8 cellular contexts compared by ENCODE assay signal in genomic region chr6:30213654-30213998, GRCh38. TPM values are rescaled to one million over a fixed set of nuclear protein-coding genes. Genes with fewer than 3 reads are reported as not detected.
A peak's percentile ranks its signal among the peaks of the same experiment; 100 is the strongest.
DNase-seq lines count a peak whose midpoint lies in the region; ATAC-seq and TF ChIP-seq lines count a peak whose summit lies in the region.

No MANE protein-coding gene starts in this region.

- no peaks in the 10 kb centered on the region for H3K27me3 ChIP-seq in right lobe of liver

- DNase-seq in activated T-cell treated with anti-CD3 and anti-CD28 coated beads, Interleukin-2, amount 50 U/mL, for 72 hours: no peak
- DNase-seq in activated T-cell treated with anti-CD3 and anti-CD28 coated beads, Interleukin-2, amount 50 U/mL, for 48 hours: no peak
- no peak for DNase-seq in right lobe of liver
- DNase-seq in type B pancreatic cell (ENCODE audit: extremely low spot score, unreplicated experiment): no peak
- no peak for DNase-seq in GOT3 (lab: John Stamatoyannopoulos, UW)
- DNase-seq in SW480 (ENCODE audit: low spot score): no peak

- H3K9me3 ChIP-seq in right lobe of liver: no peaks in the 10 kb centered on the region

- H3K4me3 ChIP-seq in right lobe of liver: peak overlapping the region; percentile 76 to 99 (median 95)

- H3K4me1 ChIP-seq in right lobe of liver: peaks cover 0 to 33% (median 13%) of the 10 kb centered on the region in 4 donors

- ATAC-seq in activated T-cell treated with anti-CD3 and anti-CD28 coated beads, Interleukin-2, amount 50 U/mL, for 72 hours (replicated peaks in 1 of 2): no peak
- ATAC-seq in right lobe of liver (no peak), esophagus mucosa (no peak)

- peaks cover 51% of the 10 kb centered on the region for H3K4me1 Mint-ChIP-seq in activated T-cell treated with anti-CD3 and anti-CD28 coated beads, Interleukin-2, amount 50 U/mL, for 72 hours (ENCODE audit: low read depth)
- peaks cover 36% of the 10 kb centered on the region for H3K4me1 Mint-ChIP-seq in type B pancreatic cell (ENCODE audit: unreplicated experiment)

- no peak for TF ChIP-seq POLR2A in right lobe of liver (IDR thresholded peaks at IDR 0.05)

- intact Hi-C loops in right lobe of liver (cut with DNase I): no loop called here

- H3K36me3 ChIP-seq in right lobe of liver: no peaks in the 10 kb centered on the region

- no peaks in the 10 kb centered on the region for H3K9me3 Mint-ChIP-seq in activated T-cell treated with anti-CD3 and anti-CD28 coated beads, Interleukin-2, amount 50 U/mL, for 72 hours
- no peaks in the 10 kb centered on the region for H3K9me3 Mint-ChIP-seq in type B pancreatic cell

- 0% methylated on average over 12 of the region's 16 CpGs for WGBS in right lobe of liver (ENCODE audit: insufficient coverage, low coverage, low lambda C conversion rate, missing lambda C conversion rate)

- H3K27ac ChIP-seq in angular gyrus (ENCODE audit: low read depth, low read length): peak overlapping the region; percentile 91
- H3K27ac ChIP-seq in right lobe of liver: peak overlapping the region; percentile 92 to 99 (median 98)

- H3K27me3 Mint-ChIP-seq in activated T-cell treated with anti-CD3 and anti-CD28 coated beads, Interleukin-2, amount 50 U/mL, for 72 hours (ENCODE audit: low read depth): no peaks in the 10 kb centered on the region
- H3K27me3 Mint-ChIP-seq in type B pancreatic cell: no peaks in the 10 kb centered on the region

- peaks cover 8 to 10% of the 10 kb centered on the region in 2 donors for H3K36me3 Mint-ChIP-seq in activated T-cell treated with anti-CD3 and anti-CD28 coated beads, Interleukin-2, amount 50 U/mL, for 72 hours (ENCODE audit: insufficient read depth in 2 of 2)
- peaks cover 11% of the 10 kb centered on the region for H3K36me3 Mint-ChIP-seq in type B pancreatic cell

- peak overlapping the region; percentile 97 to 98 for H3K4me3 Mint-ChIP-seq in activated T-cell treated with anti-CD3 and anti-CD28 coated beads, Interleukin-2, amount 50 U/mL, for 72 hours
- peak overlapping the region; percentile 92 for H3K4me3 Mint-ChIP-seq in type B pancreatic cell

- TF ChIP-seq CTCF in right lobe of liver (IDR thresholded peaks at IDR 0.05) (no peak), type B pancreatic cell (conservative IDR thresholded peaks at IDR 0.05) (no peak)

- H3K27ac Mint-ChIP-seq in activated T-cell treated with anti-CD3 and anti-CD28 coated beads, Interleukin-2, amount 50 U/mL, for 72 hours: peak overlapping the region; percentile 98
- H3K27ac Mint-ChIP-seq in type B pancreatic cell: peak overlapping the region; percentile 99

RNA-seq across cellular contexts. Expression of gene TRIM26, which starts 0.4 kb away (rescaled TPM):
- total RNA-seq in activated T-cell treated with anti-CD3 and anti-CD28 coated beads, Interleukin-2, amount 50 U/mL, for 72 hours: 10 to 100 TPM; 89.0 to 92.7 TPM
- total RNA-seq in right lobe of liver (10 to 100 TPM; 28.8 to 47.5 (median 38.9) TPM), type B pancreatic cell (ENCODE audit: low replicate concordance) (46.3 and 76.5 TPM in 2 replicates), esophagus mucosa (48.3 TPM)

RNA-seq across cellular contexts. Expression of gene TRIM15, which starts 50.3 kb away (rescaled TPM):
- under 1 TPM; 0.84 to 0.95 TPM for total RNA-seq in activated T-cell treated with anti-CD3 and anti-CD28 coated beads, Interleukin-2, amount 50 U/mL, for 72 hours
- total RNA-seq in right lobe of liver (10 to 100 TPM in 1 of 6 experiments, 1 to 10 TPM in 5; 1.7 to 17.7 (median 5.7) TPM), type B pancreatic cell (ENCODE audit: low replicate concordance) (0.92 and 1.4 TPM in 2 replicates), esophagus mucosa (not detected)

RNA-seq across cellular contexts. Expression of gene TRIM10, which starts 52.6 kb away (rescaled TPM):
- under 1 TPM in 1 of 2 donors, not detected in 1; 0.39 TPM for total RNA-seq in activated T-cell treated with anti-CD3 and anti-CD28 coated beads, Interleukin-2, amount 50 U/mL, for 72 hours
- total RNA-seq in right lobe of liver: 1 to 10 TPM in 5 of 6 experiments, under 1 TPM in 1; 0.74 to 2.4 (median 1.4) TPM
- total RNA-seq in type B pancreatic cell (ENCODE audit: low replicate concordance): 0.17 TPM in 1 of 2 replicates, not detected in the other
- not detected for total RNA-seq in esophagus mucosa
